Comparison of ENCODE assay signal across 12 cellular contexts in the genomic region with DNA sequence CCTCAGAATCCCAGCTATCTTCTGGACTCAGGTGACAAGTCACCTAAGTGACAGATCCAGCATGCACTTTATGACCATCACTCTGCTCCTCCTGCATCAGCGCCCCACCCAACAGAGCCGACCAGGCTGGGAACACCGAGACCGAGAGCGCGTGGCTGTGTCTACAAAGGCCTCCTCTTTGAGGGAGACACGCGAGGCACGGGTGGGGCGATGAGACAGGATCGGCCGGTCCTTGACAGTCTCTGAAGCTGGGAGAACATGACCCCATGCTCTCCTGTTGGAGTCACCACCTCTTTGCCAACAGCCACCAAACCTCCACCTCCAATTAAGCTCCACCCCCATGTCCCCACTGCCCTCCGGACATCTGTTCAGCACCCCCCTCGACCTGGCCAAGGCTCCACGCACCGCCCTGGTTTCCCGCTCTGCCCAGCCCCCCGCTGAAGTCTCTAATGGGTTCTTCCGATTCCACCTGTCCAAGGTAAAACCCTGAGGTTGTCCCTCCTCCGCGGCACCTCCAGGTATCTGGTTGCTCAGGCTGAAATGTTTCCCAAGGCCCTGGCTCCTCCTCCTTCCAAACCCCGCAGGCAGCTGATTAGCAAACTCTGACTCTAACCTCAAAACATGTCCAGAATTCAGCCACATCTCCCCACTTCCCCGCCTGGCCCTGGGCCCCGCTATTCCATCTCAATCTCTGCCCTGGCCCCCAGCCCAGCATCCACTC. TPM values are rescaled to one million over a fixed set of nuclear protein-coding genes. Genes with fewer than 3 reads are reported as not detected.
DNase-seq lines count a peak whose midpoint lies in the region; ATAC-seq and TF ChIP-seq lines count a peak whose summit lies in the region.
"Had no signal": no experiment of that assay in that cellular context is flagged by ENCODE, and none has a peak within 500 bp of the region (broad histone marks: within the 10 kb centered on the region; RNA-seq: fewer than 3 reads in every experiment).

No MANE protein-coding gene starts in this region.

- peak overlapping the region; percentile 17 for H3K27ac Mint-ChIP-seq in neural crest cell (ENCODE audit: unreplicated experiment)
- H3K27ac Mint-ChIP-seq: activated naive CD4-positive, alpha-beta T cell treated with anti-CD3 and anti-CD28 coated beads for 36 hours had no signal

- no peaks in the 10 kb centered on the region for H3K27me3 ChIP-seq in RWPE2 (ENCODE audit: insufficient read depth, poor library complexity, severe bottlenecking)

- TF ChIP-seq CTCF in RWPE2 (IDR thresholded peaks at IDR 0.05; ENCODE audit: poor library complexity, severe bottlenecking) = no peak
- TF ChIP-seq CTCF in neural crest cell (conservative IDR thresholded peaks at IDR 0.05) = no peak

- peak overlapping the region; percentile 15 for H3K27ac ChIP-seq in RWPE2 (ENCODE audit: poor library complexity, severe bottlenecking)
- H3K27ac ChIP-seq: prostate gland had no signal

- H3K4me1 Mint-ChIP-seq in neural crest cell = peaks cover 18% of the 10 kb centered on the region

- ATAC-seq in RWPE2 (ENCODE audit: low read depth) (peak; percentile 85), esophagus mucosa (peak; percentile 62), GM21529 (IDR thresholded peaks at IDR 0.05; ENCODE audit: unreplicated experiment) (no peak), HG03159 (IDR thresholded peaks at IDR 0.05; ENCODE audit: unreplicated experiment) (no peak), HG03460 (IDR thresholded peaks at IDR 0.05; ENCODE audit: unreplicated experiment) (no peak)

- H3K9me3 ChIP-seq in RWPE2 (ENCODE audit: severe bottlenecking) = no peaks in the 10 kb centered on the region
- H3K9me3 ChIP-seq: prostate gland had no signal

- no peak overlapping the region for H3K4me3 ChIP-seq in RWPE2 (ENCODE audit: severe bottlenecking)
- H3K4me3 ChIP-seq: prostate gland had no signal

- H3K36me3 ChIP-seq in RWPE2 (ENCODE audit: low read depth) = peaks cover 25% of the 10 kb centered on the region

- H3K27me3 Mint-ChIP-seq in neural crest cell (ENCODE audit: low read depth) = no peaks in the 10 kb centered on the region

- DNase-seq in Daoy (ENCODE audit: low read depth) (peak; percentile 35), RWPE2 (ENCODE audit: low spot score) (peak; percentile 80), neural crest cell (ENCODE audit: low read depth, low spot score) (no peak), NK-92 (lab: John Stamatoyannopoulos, UW; ENCODE audit: unreplicated experiment) (no peak)
- DNase-seq: activated naive CD4-positive, alpha-beta T cell treated with anti-CD3 and anti-CD28 coated beads for 36 hours; hippocampal formation; NCI-H446 treated with DMSO at 0.1 percent for 48 hours had no signal

- H3K36me3 Mint-ChIP-seq in neural crest cell (ENCODE audit: low read depth) = peaks cover 22% of the 10 kb centered on the region

- H3K4me1 ChIP-seq in RWPE2 (ENCODE audit: insufficient read depth, poor library complexity, severe bottlenecking) = peaks cover 7% of the 10 kb centered on the region
- H3K4me1 ChIP-seq: prostate gland had no signal

- H3K4me3 Mint-ChIP-seq in neural crest cell = peak overlapping the region; percentile 10
- H3K4me3 Mint-ChIP-seq: activated naive CD4-positive, alpha-beta T cell treated with anti-CD3 and anti-CD28 coated beads for 36 hours had no signal

- no peaks in the 10 kb centered on the region for H3K9me3 Mint-ChIP-seq in neural crest cell
- H3K9me3 Mint-ChIP-seq: activated naive CD4-positive, alpha-beta T cell treated with anti-CD3 and anti-CD28 coated beads for 36 hours had no signal

RNA-seq across cellular contexts. Expression of gene HSP90AA1, which starts 31.5 kb away (rescaled TPM):
- 710 and 1,216 TPM in 2 replicates for total RNA-seq in Daoy (2014; rRNA removed; shearing (Covaris generic))
- 192 TPM for total RNA-seq in esophagus mucosa
- total RNA-seq in neural crest cell = 760 and 771 TPM in 2 replicates

Comparison
In these comparisons a context has a peak if more than half of its experiments do, and no peak if none do; other contexts are left out.
1. DNase-seq: peak in Daoy (single experiment) and RWPE2 (single experiment); none in neural crest cell (single experiment) and NK-92 (single experiment).
2. ATAC-seq: peak in RWPE2 (single experiment) and esophagus mucosa (single experiment); none in GM21529 (single experiment), HG03159 (single experiment) and HG03460 (single experiment).